ENCODE assay signal across 1 cellular context in genomic region chr14:102524451-102525212, GRCh38.
TF ChIP-seq lines count a peak whose summit lies in the region.

No MANE protein-coding gene starts in this region.

TF ChIP-seq in HEK293, 187 proteins besides CTCF, POLR2A, EP300 and RAD21 (continued from another document and continues in another):
- TF ChIP-seq MEIS1 (CRISPR knock-in tag; IDR thresholded peaks at IDR 0.05; ENCODE audit: borderline replicate concordance): no peak
- no peak for TF ChIP-seq ZNF488 (tag by site-specific recombination; IDR thresholded peaks at IDR 0.05)
- TF ChIP-seq ZBTB20 (tag by site-specific recombination; IDR thresholded peaks at IDR 0.05): peak; percentile 89
- TF ChIP-seq SCRT2 (tag by site-specific recombination; IDR thresholded peaks at IDR 0.05): no peak
- TF ChIP-seq, protein P1, sequence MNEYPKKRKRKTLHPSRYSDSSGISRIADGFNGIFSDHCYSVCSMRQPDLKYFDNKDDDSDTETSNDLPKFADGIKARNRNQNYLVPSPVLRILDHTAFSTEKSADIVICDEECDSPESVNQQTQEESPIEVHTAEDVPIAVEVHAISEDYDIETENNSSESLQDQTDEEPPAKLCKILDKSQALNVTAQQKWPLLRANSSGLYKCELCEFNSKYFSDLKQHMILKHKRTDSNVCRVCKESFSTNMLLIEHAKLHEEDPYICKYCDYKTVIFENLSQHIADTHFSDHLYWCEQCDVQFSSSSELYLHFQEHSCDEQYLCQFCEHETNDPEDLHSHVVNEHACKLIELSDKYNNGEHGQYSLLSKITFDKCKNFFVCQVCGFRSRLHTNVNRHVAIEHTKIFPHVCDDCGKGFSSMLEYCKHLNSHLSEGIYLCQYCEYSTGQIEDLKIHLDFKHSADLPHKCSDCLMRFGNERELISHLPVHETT (tag by site-specific recombination; IDR thresholded peaks at IDR 0.05): 0 out of 2 replicates have a peak, but pooled peaks have one; percentile 12
- TF ChIP-seq ZNF561 (tag by site-specific recombination; IDR thresholded peaks at IDR 0.05; ENCODE audit: borderline replicate concordance): peak; percentile 99
- no peak for TF ChIP-seq SETDB1 (IDR thresholded peaks at IDR 0.05; ENCODE audit: insufficient read length, low read length)
- TF ChIP-seq PBX3 (CRISPR knock-in tag; IDR thresholded peaks at IDR 0.05): no peak
- no peak for TF ChIP-seq ZNF530 (tag by site-specific recombination; IDR thresholded peaks at IDR 0.05; ENCODE audit: low read depth)
- no peak for TF ChIP-seq ELK4 (IDR thresholded peaks at IDR 0.05; ENCODE audit: borderline replicate concordance, low read depth, low read length)
- TF ChIP-seq ZNF23 (tag by site-specific recombination; IDR thresholded peaks at IDR 0.05; ENCODE audit: borderline replicate concordance): no peak
- peak; percentile 83 for TF ChIP-seq GLIS1 (tag by site-specific recombination; IDR thresholded peaks at IDR 0.05)
- no peak for TF ChIP-seq ZNF214 (tag by site-specific recombination; IDR thresholded peaks at IDR 0.05; ENCODE audit: borderline replicate concordance)
- TF ChIP-seq ZNF248 (tag by site-specific recombination; IDR thresholded peaks at IDR 0.05): no peak
- TF ChIP-seq KLF8 (tag by site-specific recombination; IDR thresholded peaks at IDR 0.05): peak; percentile 93
- no peak for TF ChIP-seq ZNF670 (tag by site-specific recombination; IDR thresholded peaks at IDR 0.05; ENCODE audit: low read depth)
- no peak for TF ChIP-seq ZNF48 (tag by site-specific recombination; IDR thresholded peaks at IDR 0.05)
- TF ChIP-seq, protein P2, sequence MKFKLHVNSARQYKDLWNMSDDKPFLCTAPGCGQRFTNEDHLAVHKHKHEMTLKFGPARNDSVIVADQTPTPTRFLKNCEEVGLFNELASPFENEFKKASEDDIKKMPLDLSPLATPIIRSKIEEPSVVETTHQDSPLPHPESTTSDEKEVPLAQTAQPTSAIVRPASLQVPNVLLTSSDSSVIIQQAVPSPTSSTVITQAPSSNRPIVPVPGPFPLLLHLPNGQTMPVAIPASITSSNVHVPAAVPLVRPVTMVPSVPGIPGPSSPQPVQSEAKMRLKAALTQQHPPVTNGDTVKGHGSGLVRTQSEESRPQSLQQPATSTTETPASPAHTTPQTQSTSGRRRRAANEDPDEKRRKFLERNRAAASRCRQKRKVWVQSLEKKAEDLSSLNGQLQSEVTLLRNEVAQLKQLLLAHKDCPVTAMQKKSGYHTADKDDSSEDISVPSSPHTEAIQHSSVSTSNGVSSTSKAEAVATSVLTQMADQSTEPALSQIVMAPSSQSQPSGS (tag by site-specific recombination; IDR thresholded peaks at IDR 0.05; ENCODE audit: low read depth): no peak
- TF ChIP-seq KLF9 (tag by site-specific recombination; IDR thresholded peaks at IDR 0.05; ENCODE audit: low read depth): 0 out of 2 replicates have a peak, but pooled peaks have one; percentile 41
- no peak for TF ChIP-seq ZNF658 (tag by site-specific recombination; IDR thresholded peaks at IDR 0.05)
- TF ChIP-seq PRDM1 (tag by site-specific recombination; IDR thresholded peaks at IDR 0.05): peak; percentile 25; the same call in 1 of the 2 replicates
- peak; percentile 95 for TF ChIP-seq ZXDB (tag by site-specific recombination; IDR thresholded peaks at IDR 0.05)
- TF ChIP-seq ZNF677 (tag by site-specific recombination; IDR thresholded peaks at IDR 0.05): no peak
- no peak for TF ChIP-seq ZNF548 (tag by site-specific recombination; IDR thresholded peaks at IDR 0.05)
- TF ChIP-seq ZNF292 (tag by site-specific recombination; IDR thresholded peaks at IDR 0.05; ENCODE audit: borderline replicate concordance, low read depth): no peak
- no peak for TF ChIP-seq ZNF211 (tag by site-specific recombination; IDR thresholded peaks at IDR 0.05; ENCODE audit: low read depth)
- TF ChIP-seq ZSCAN16 (tag by site-specific recombination; IDR thresholded peaks at IDR 0.05): peak; percentile 82
- no peak for TF ChIP-seq RBAK (tag by site-specific recombination; IDR thresholded peaks at IDR 0.05)
- TF ChIP-seq, protein P3, sequence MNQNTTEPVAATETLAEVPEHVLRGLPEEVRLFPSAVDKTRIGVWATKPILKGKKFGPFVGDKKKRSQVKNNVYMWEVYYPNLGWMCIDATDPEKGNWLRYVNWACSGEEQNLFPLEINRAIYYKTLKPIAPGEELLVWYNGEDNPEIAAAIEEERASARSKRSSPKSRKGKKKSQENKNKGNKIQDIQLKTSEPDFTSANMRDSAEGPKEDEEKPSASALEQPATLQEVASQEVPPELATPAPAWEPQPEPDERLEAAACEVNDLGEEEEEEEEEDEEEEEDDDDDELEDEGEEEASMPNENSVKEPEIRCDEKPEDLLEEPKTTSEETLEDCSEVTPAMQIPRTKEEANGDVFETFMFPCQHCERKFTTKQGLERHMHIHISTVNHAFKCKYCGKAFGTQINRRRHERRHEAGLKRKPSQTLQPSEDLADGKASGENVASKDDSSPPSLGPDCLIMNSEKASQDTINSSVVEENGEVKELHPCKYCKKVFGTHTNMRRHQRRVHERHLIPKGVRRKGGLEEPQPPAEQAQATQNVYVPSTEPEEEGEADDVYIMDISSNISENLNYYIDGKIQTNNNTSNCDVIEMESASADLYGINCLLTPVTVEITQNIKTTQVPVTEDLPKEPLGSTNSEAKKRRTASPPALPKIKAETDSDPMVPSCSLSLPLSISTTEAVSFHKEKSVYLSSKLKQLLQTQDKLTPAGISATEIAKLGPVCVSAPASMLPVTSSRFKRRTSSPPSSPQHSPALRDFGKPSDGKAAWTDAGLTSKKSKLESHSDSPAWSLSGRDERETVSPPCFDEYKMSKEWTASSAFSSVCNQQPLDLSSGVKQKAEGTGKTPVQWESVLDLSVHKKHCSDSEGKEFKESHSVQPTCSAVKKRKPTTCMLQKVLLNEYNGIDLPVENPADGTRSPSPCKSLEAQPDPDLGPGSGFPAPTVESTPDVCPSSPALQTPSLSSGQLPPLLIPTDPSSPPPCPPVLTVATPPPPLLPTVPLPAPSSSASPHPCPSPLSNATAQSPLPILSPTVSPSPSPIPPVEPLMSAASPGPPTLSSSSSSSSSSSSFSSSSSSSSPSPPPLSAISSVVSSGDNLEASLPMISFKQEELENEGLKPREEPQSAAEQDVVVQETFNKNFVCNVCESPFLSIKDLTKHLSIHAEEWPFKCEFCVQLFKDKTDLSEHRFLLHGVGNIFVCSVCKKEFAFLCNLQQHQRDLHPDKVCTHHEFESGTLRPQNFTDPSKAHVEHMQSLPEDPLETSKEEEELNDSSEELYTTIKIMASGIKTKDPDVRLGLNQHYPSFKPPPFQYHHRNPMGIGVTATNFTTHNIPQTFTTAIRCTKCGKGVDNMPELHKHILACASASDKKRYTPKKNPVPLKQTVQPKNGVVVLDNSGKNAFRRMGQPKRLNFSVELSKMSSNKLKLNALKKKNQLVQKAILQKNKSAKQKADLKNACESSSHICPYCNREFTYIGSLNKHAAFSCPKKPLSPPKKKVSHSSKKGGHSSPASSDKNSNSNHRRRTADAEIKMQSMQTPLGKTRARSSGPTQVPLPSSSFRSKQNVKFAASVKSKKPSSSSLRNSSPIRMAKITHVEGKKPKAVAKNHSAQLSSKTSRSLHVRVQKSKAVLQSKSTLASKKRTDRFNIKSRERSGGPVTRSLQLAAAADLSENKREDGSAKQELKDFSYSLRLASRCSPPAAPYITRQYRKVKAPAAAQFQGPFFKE (tag by site-specific recombination; IDR thresholded peaks at IDR 0.05; ENCODE audit: borderline replicate concordance): no peak
- TF ChIP-seq GLI4 (tag by site-specific recombination; IDR thresholded peaks at IDR 0.05): no peak
- peak; percentile 80 for TF ChIP-seq ZNF335 (tag by site-specific recombination; conservative IDR thresholded peaks at IDR 0.05)
- 0 out of 2 replicates have a peak, but pooled peaks have one; percentile 25 for TF ChIP-seq REPIN1 (tag by site-specific recombination; IDR thresholded peaks at IDR 0.05; ENCODE audit: low read depth)
- no peak for TF ChIP-seq ZNF10 (tag by site-specific recombination; IDR thresholded peaks at IDR 0.05)
- TF ChIP-seq ZNF416 (tag by site-specific recombination; IDR thresholded peaks at IDR 0.05): no peak
- TF ChIP-seq, protein P4, sequence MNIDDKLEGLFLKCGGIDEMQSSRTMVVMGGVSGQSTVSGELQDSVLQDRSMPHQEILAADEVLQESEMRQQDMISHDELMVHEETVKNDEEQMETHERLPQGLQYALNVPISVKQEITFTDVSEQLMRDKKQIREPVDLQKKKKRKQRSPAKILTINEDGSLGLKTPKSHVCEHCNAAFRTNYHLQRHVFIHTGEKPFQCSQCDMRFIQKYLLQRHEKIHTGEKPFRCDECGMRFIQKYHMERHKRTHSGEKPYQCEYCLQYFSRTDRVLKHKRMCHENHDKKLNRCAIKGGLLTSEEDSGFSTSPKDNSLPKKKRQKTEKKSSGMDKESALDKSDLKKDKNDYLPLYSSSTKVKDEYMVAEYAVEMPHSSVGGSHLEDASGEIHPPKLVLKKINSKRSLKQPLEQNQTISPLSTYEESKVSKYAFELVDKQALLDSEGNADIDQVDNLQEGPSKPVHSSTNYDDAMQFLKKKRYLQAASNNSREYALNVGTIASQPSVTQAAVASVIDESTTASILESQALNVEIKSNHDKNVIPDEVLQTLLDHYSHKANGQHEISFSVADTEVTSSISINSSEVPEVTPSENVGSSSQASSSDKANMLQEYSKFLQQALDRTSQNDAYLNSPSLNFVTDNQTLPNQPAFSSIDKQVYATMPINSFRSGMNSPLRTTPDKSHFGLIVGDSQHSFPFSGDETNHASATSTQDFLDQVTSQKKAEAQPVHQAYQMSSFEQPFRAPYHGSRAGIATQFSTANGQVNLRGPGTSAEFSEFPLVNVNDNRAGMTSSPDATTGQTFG (tag by site-specific recombination; IDR thresholded peaks at IDR 0.05; ENCODE audit: borderline replicate concordance): no peak
- TF ChIP-seq PRDM10 (tag by site-specific recombination; IDR thresholded peaks at IDR 0.05): no peak
- TF ChIP-seq KLF7 (tag by site-specific recombination; IDR thresholded peaks at IDR 0.05; ENCODE audit: borderline replicate concordance): 0 out of 2 replicates have a peak, but pooled peaks have one; percentile 16
- TF ChIP-seq KLF16 (tag by site-specific recombination; IDR thresholded peaks at IDR 0.05): peak; percentile 65; the same call in 1 of the 2 replicates
- TF ChIP-seq ZNF843 (tag by site-specific recombination; IDR thresholded peaks at IDR 0.05): no peak
- TF ChIP-seq ZNF514 (tag by site-specific recombination; IDR thresholded peaks at IDR 0.05): no peak
- TF ChIP-seq ZNF777 (tag by site-specific recombination; IDR thresholded peaks at IDR 0.05; ENCODE audit: borderline replicate concordance): no peak
- TF ChIP-seq ZNF544 (tag by site-specific recombination; IDR thresholded peaks at IDR 0.05): no peak
- TF ChIP-seq ZNF132 (tag by site-specific recombination; IDR thresholded peaks at IDR 0.05; ENCODE audit: borderline replicate concordance): no peak
- TF ChIP-seq EGR2 (tag by site-specific recombination; IDR thresholded peaks at IDR 0.05; ENCODE audit: low read depth): no peak
- no peak for TF ChIP-seq ZNF596 (tag by site-specific recombination; IDR thresholded peaks at IDR 0.05)
- no peak for TF ChIP-seq ZNF324 (tag by site-specific recombination; IDR thresholded peaks at IDR 0.05)
- TF ChIP-seq SCRT1 (tag by site-specific recombination; IDR thresholded peaks at IDR 0.05; ENCODE audit: borderline replicate concordance): no peak
- no peak for TF ChIP-seq ZNF510 (tag by site-specific recombination; IDR thresholded peaks at IDR 0.05; ENCODE audit: insufficient replicate concordance)
